Comparison of ENCODE assay signal across 14 cellular contexts in the genomic region with DNA sequence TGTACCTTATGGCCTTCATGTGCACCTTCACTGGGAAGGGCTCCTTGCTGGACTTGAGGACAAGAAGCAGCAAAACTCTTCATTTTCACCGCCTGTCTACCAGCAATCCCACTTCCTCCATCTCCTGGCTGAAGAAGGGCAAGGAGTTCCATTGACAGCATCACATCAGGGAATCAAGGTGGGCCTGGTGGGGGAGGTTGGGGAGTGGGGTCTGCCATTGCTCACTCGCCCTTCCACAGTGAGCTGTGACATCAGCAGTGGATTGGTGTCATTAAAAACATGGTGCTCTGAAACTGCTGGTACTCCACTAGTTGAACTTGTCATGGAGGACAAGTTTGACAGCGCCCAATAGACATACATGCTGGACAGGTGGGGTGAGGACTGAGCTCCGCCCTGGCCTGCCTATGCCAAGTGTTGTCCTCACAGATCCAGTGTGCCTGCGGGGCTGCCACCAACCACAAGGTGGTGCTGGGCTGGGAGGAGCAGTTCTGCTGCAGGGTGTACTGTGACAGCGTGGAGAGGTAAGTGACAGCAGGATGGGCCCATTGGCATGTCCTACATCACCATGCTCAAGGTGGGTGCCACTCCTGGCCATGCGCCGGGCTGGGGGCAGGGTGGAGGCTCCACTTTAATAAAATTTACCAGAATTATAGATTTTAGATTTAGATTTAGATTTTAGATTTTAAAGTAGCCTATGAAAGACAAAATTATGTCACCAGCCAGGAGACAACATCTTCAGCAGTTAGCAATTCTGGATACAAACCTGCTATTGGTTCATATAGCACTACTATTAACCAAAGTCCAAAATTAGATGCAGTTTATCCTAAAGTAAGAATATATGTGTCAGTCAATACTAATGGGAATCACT.
DNase-seq lines count a peak whose midpoint lies in the region; ATAC-seq, FAIRE-seq and TF ChIP-seq lines count a peak whose summit lies in the region.
"Had no signal": no experiment of that assay in that cellular context is flagged by ENCODE, and none has a peak within 500 bp of the region (broad histone marks: within the 10 kb centered on the region; RNA-seq: fewer than 3 reads in every experiment).

No MANE protein-coding gene starts in this region.

- H3K4me2 ChIP-seq in H1 (ENCODE audit: insufficient read depth in 1 of 2, low read depth in 2 of 2, low read length in 2 of 2): no peak overlapping the region

- H3K4me3 ChIP-seq in right atrium auricular region (no peak overlapping the region), H1 (ENCODE audit: extremely low read depth in 1 of 4, insufficient read depth in 2 of 4, low read depth in 3 of 4, low read length in 4 of 4) (no peak overlapping the region), upper lobe of right lung (no peak overlapping the region)
- H3K4me3 ChIP-seq: heart right ventricle had no signal

- DNase-seq in Right ventricle myocardium superior (no peak), right atrium auricular region (ENCODE audit: low spot score) (no peak), NCI-H748 (lab: John Stamatoyannopoulos, UW; ENCODE audit: unreplicated experiment) (peak; percentile 69), H1 (ENCODE audit: low read depth in 1 of 2, low spot score in 2 of 2) (no peak), upper lobe of right lung (peak; percentile 60), hepatic stellate cell (ENCODE audit: low spot score) (no peak)
- DNase-seq: activated CD8-positive, alpha-beta memory T cell treated with anti-CD3 and anti-CD28 coated beads, Interleukin-2, amount 50 U/mL, for 48 hours; BE2C; effector CD8-positive, alpha-beta T cell; heart right ventricle; NCI-H524 treated with DMSO at 0.1 percent for 48 hours had no signal

- no peaks in the 10 kb centered on the region for H3K4me1 ChIP-seq in right atrium auricular region
- H3K4me1 ChIP-seq in H1 (replicated peaks in 1 of 4; ENCODE audit: control insufficient read depth in 3 of 4, insufficient read depth in 4 of 4, low read length in 3 of 4): no peaks in the 10 kb centered on the region
- no peaks in the 10 kb centered on the region for H3K4me1 ChIP-seq in upper lobe of right lung
- H3K4me1 ChIP-seq: BE2C, heart right ventricle had no signal

- ATAC-seq in Right ventricle myocardium superior (ENCODE audit: poor library complexity) (peak; percentile 58), upper lobe of right lung (peak; percentile 62), GM18867 (IDR thresholded peaks at IDR 0.05; ENCODE audit: unreplicated experiment) (no peak), HG02678 (IDR thresholded peaks at IDR 0.05; ENCODE audit: unreplicated experiment) (no peak)

- TF ChIP-seq CTCF in right atrium auricular region (IDR thresholded peaks at IDR 0.05) (peak in 1 of 2 donors; percentile 30), H1 (IDR thresholded peaks at IDR 0.05; ENCODE audit: control extremely low read depth in 1 of 3, insufficient read depth in 1 of 3, low read depth in 1 of 3, low read length in 3 of 3) (peak in 2 of 3 experiments; percentile 35 to 53; a peak in 2 of 4 replicates), upper lobe of right lung (IDR thresholded peaks at IDR 0.05) (no peak)

- H3K36me3 ChIP-seq in right atrium auricular region (no peaks in the 10 kb centered on the region), H1 (ENCODE audit: control insufficient read depth in 2 of 4, insufficient read depth in 4 of 4, low read length in 3 of 4) (no peaks in the 10 kb centered on the region), upper lobe of right lung (no peaks in the 10 kb centered on the region)
- H3K36me3 ChIP-seq: BE2C, heart right ventricle had no signal

- H3K4ac ChIP-seq in H1 (replicated peaks; ENCODE audit: insufficient read length, low read depth, low read length): no peak overlapping the region

- 78% methylated on average over 8 of the region's 8 CpGs; no CpG with 5 or more reads in 1 of the 2 experiments for WGBS in H1 (ENCODE audit: extremely low coverage in 1 of 2, insufficient coverage in 1 of 2, insufficient read length in 1 of 2, insufficient replicate concordance in 2 of 2, low coverage in 1 of 2, low lambda C conversion rate in 2 of 2, missing lambda C conversion rate in 1 of 2), 2 experiments

- no peak overlapping the region for H3K27ac ChIP-seq in right atrium auricular region
- H3K27ac ChIP-seq in H1 (ENCODE audit: low read depth, low read length): no peak overlapping the region
- no peak overlapping the region for H3K27ac ChIP-seq in upper lobe of right lung
- H3K27ac ChIP-seq: heart right ventricle had no signal

- H3K27me3 ChIP-seq in right atrium auricular region (no peaks in the 10 kb centered on the region), H1 (replicated peaks in 1 of 4; ENCODE audit: control insufficient read depth in 3 of 4, extremely low read depth in 1 of 4, insufficient read depth in 3 of 4, low read length in 3 of 4) (no peaks in the 10 kb centered on the region), upper lobe of right lung (no peaks in the 10 kb centered on the region)
- H3K27me3 ChIP-seq: BE2C had no signal

- H3K79me1 ChIP-seq in H1 (ENCODE audit: low read depth, low read length): no peaks in the 10 kb centered on the region

- CTCF ChIA-PET in H1 (lab: Charles Lee; ENCODE audit: partially characterized antibody): no interaction called here

- intact Hi-C loops in Right ventricle myocardium superior (cut with DNase I): no loop called here
- intact Hi-C loops in upper lobe of right lung (cut with DNase I): no loop called here

- no peak overlapping the region for H2AK5ac ChIP-seq in H1 (ENCODE audit: low read depth, low read length)

- H3K23me2 ChIP-seq in H1 (ENCODE audit: low read depth, low read length): no peaks in the 10 kb centered on the region

- TF ChIP-seq RAD21 in H1 (IDR thresholded peaks at IDR 0.05 in 1 of 2, conservative IDR thresholded peaks at IDR 0.05 in 1 of 2; ENCODE audit: low read depth in 2 of 2, low read length in 2 of 2): no peak; a peak in 1 of 4 replicates

- no peaks in the 10 kb centered on the region for H3K79me2 ChIP-seq in H1 (ENCODE audit: control insufficient read depth in 1 of 2, insufficient read depth in 2 of 2, low read length in 2 of 2)

- H3K23ac ChIP-seq in H1 (ENCODE audit: insufficient read length): no peak overlapping the region

- H4K20me1 ChIP-seq in H1 (replicated peaks in 1 of 2; ENCODE audit: control insufficient read depth in 1 of 2, insufficient read depth in 2 of 2, low read length in 2 of 2): no peaks in the 10 kb centered on the region

- H2BK5ac ChIP-seq in H1 (ENCODE audit: low read depth, low read length): no peak overlapping the region

- no peak overlapping the region for H2BK20ac ChIP-seq in H1 (ENCODE audit: low read length)

- no peak overlapping the region for H3K56ac ChIP-seq in H1 (replicated peaks; ENCODE audit: insufficient read length, low read depth, low read length)

- no peak for TF ChIP-seq EP300 in H1 (IDR thresholded peaks at IDR 0.05; ENCODE audit: borderline replicate concordance in 1 of 2, low read depth in 2 of 2, low read length in 2 of 2)

- H2AFZ ChIP-seq in H1 (ENCODE audit: low read length): no peak overlapping the region

- no peak overlapping the region for H3K9ac ChIP-seq in H1 (replicated peaks in 1 of 4; ENCODE audit: extremely low read depth in 1 of 4, low read depth in 3 of 4, low read length in 3 of 4)

- no peak overlapping the region for H4K5ac ChIP-seq in H1 (ENCODE audit: insufficient read length, low read depth, low read length)

- no peak for FAIRE-seq in H1 (lab: Jason Lieb, UNC)
- FAIRE-seq: GM19239 had no signal

- no peak overlapping the region for H2BK15ac ChIP-seq in H1 (ENCODE audit: low read length)

- H3K14ac ChIP-seq in H1 (ENCODE audit: insufficient read length): no peak overlapping the region

- H3K18ac ChIP-seq in H1 (ENCODE audit: extremely low read depth, low read length): no peak overlapping the region

- no peak for TF ChIP-seq POLR2A in H1 (IDR thresholded peaks at IDR 0.05; ENCODE audit: control extremely low read depth in 1 of 2, low read depth in 2 of 2, low read length in 2 of 2)

- no peak overlapping the region for H2BK120ac ChIP-seq in H1 (replicated peaks; ENCODE audit: low read depth, low read length)

- POLR2A ChIA-PET in H1 (lab: Charles Lee; ENCODE audit: partially characterized antibody): no interaction called here

- no peaks in the 10 kb centered on the region for H3K9me3 ChIP-seq in right atrium auricular region
- peaks cover 69 to 73% of the 10 kb centered on the region in 2 experiments for H3K9me3 ChIP-seq in H1 (ENCODE audit: insufficient read depth in 2 of 2, low read depth in 1 of 2, low read length in 1 of 2)
- H3K9me3 ChIP-seq in upper lobe of right lung: no peaks in the 10 kb centered on the region
- H3K9me3 ChIP-seq: BE2C had no signal

- H2BK12ac ChIP-seq in H1 (ENCODE audit: low read depth, low read length): no peak overlapping the region

- no peak overlapping the region for H4K91ac ChIP-seq in H1 (replicated peaks; ENCODE audit: insufficient read length, low read length)

- no peak overlapping the region for H4K8ac ChIP-seq in H1 (ENCODE audit: extremely low read depth, insufficient read depth, low read length)

TF ChIP-seq in H1, 55 proteins besides CTCF, POLR2A, EP300 and RAD21:
- TF ChIP-seq CHD1 (IDR thresholded peaks at IDR 0.05; ENCODE audit: low read depth, low read length) (no peak), TCF12 (IDR thresholded peaks at IDR 0.05; ENCODE audit: low read depth, low read length) (no peak)

Comparison
In these comparisons a context has a peak if more than half of its experiments do, and no peak if none do; other contexts are left out.
1. ATAC-seq: peak in Right ventricle myocardium superior (single experiment) and upper lobe of right lung (single experiment); none in GM18867 (single experiment) and HG02678 (single experiment).
2. DNase-seq: peak in NCI-H748 (single experiment) and upper lobe of right lung (single experiment); none in Right ventricle myocardium superior (single experiment), right atrium auricular region (single experiment), H1 (0 of 2) and hepatic stellate cell (single experiment).